Comparison of ENCODE assay signal across 18 cellular contexts in the genomic region with DNA sequence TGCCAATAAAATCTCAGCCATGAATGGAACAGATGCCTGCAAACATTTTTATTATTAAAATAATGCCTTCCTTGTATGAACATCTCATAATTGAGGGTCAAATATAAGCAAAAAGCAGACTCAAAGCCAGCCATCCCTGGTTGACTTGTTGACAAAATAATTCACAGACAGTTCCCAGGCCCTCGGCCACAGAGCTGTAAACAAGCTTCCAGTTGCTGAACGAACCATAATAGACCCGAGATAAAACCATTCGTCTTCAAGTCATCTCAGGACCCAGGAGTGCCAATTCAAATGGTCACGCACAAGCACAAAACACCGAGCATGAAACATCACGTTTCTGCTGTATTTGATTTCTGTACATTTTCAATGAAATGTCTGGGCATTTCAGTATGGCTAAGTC.
DNase-seq lines count a peak whose midpoint lies in the region; ATAC-seq, FAIRE-seq and TF ChIP-seq lines count a peak whose summit lies in the region.
"Had no signal": no experiment of that assay in that cellular context is flagged by ENCODE, and none has a peak within 500 bp of the region (broad histone marks: within the 10 kb centered on the region; RNA-seq: fewer than 3 reads in every experiment).

No MANE protein-coding gene starts in this region.

- ATAC-seq in K562 = no peak
- ATAC-seq in left lobe of liver = no peak
- no peak for ATAC-seq in psoas muscle
- ATAC-seq in HG03280 (IDR thresholded peaks at IDR 0.05; ENCODE audit: unreplicated experiment) = no peak
- no peak for ATAC-seq in left lung

- POLR2A ChIA-PET in K562 (lab: Yijun Ruan, JAX) = interaction anchor here (0.5 to 1.4 kb wide), 3 partner anchors 18 to 482 kb away, joined by 3 to 4 read pairs (median 4); no protein-coding TSS in a partner anchor

- no peak for TF ChIP-seq POLR2A in K562 (conservative IDR thresholded peaks at IDR 0.05)

- H3K79me2 ChIP-seq in K562 (ENCODE audit: control insufficient read depth, insufficient read depth, low read length) = no peaks in the 10 kb centered on the region

- TF ChIP-seq CTCF in K562 (IDR thresholded peaks at IDR 0.05 in 2 of 3, conservative IDR thresholded peaks at IDR 0.05 in 1 of 3; ENCODE audit: insufficient read depth in 2 of 3, low read depth in 1 of 3, low read length in 3 of 3) (no peak), psoas muscle (IDR thresholded peaks at IDR 0.05) (no peak), left lung (IDR thresholded peaks at IDR 0.05) (no peak)

- H3K4me2 ChIP-seq in K562 (ENCODE audit: insufficient read depth, low read length) = no peak overlapping the region
- H3K4me2 ChIP-seq: BLaER1 had no signal

- 0 out of 2 replicates have a peak overlapping the region, but pooled peaks have one; percentile 11 for H2AFZ ChIP-seq in K562 (ENCODE audit: low read depth, low read length)

- no peaks in the 10 kb centered on the region for H4K20me1 ChIP-seq in K562 (replicated peaks; ENCODE audit: control insufficient read depth, insufficient read depth, low read length)
- H4K20me1 ChIP-seq: BLaER1 had no signal

- DNase-seq in K562 (ENCODE audit: extremely low read depth in 1 of 4, low spot score in 3 of 4) (no peak), left lobe of liver (ENCODE audit: low spot score) (peak; percentile 11), psoas muscle (no peak), NCI-H2196 (lab: John Stamatoyannopoulos, UW; ENCODE audit: unreplicated experiment) (no peak), left lung (no peak), NCI-H524 treated with DMSO at 0.1 percent for 48 hours (lab: John Stamatoyannopoulos, UW) (no peak)
- DNase-seq: CD4-positive, alpha-beta memory T cell; DMS153; DMS79; GDM1 had no signal

- WGBS in K562 (ENCODE audit: insufficient coverage, low coverage, missing lambda C conversion rate) = 32% methylated on average over 7 of the region's 7 CpGs
- 53 to 68% (median 54%) methylated on average over 7 of the region's 7 CpGs for WGBS in psoas muscle, 3 donors

- no TSS peak for BruUV-seq in K562 (replicated peaks; lab: Mats Ljungman, UMichigan)

- FAIRE-seq in K562 (lab: Jason Lieb, UNC) = no peak
- FAIRE-seq: A204.1, GM12892, GM18507 had no signal

- intact Hi-C loops in K562 (cut with micrococcal nuclease) (no loop called here), psoas muscle (cut with DNase I) (loop anchor here in 1 of 2 donors (5.0 kb wide), 1 partner anchor 109 kb away; no protein-coding TSS in a partner anchor), left lung (cut with DNase I) (no loop called here)

- CTCF ChIA-PET in K562 (lab: Yijun Ruan, JAX; ENCODE audit: low intra/inter-chr PET ratio) = no interaction called here

- H3K9me3 ChIP-seq in K562 (replicated peaks; ENCODE audit: control insufficient read depth, insufficient read depth, low read depth, low read length) (no peaks in the 10 kb centered on the region), psoas muscle (no peaks in the 10 kb centered on the region), left lung (no peaks in the 10 kb centered on the region)
- H3K9me3 ChIP-seq: BLaER1, HAP-1 had no signal

- H3K9ac ChIP-seq in K562 (ENCODE audit: insufficient read depth in 1 of 2, low read depth in 2 of 2, low read length in 2 of 2) = no peak overlapping the region
- H3K9ac ChIP-seq: BLaER1, GM23248 had no signal

- no peaks in the 10 kb centered on the region for H3K27me3 ChIP-seq in K562 (ENCODE audit: control insufficient read depth in 2 of 2, insufficient read depth in 2 of 2, low read length in 2 of 2)
- H3K27me3 ChIP-seq in psoas muscle (ENCODE audit: insufficient read depth in 3 of 3, low read length in 2 of 3) = no peaks in the 10 kb centered on the region
- H3K27me3 ChIP-seq in left lung = no peaks in the 10 kb centered on the region
- H3K27me3 ChIP-seq: BLaER1 had no signal

- TF ChIP-seq RAD21 in K562 (CRISPR knock-in tag; conservative IDR thresholded peaks at IDR 0.05 in 1 of 2, IDR thresholded peaks at IDR 0.05 in 1 of 2) = no peak

- no peaks in the 10 kb centered on the region for H3K9me1 ChIP-seq in K562 (ENCODE audit: control insufficient read depth, insufficient read depth, low read length)

- H3K36me3 ChIP-seq in K562 (ENCODE audit: control insufficient read depth, insufficient read depth, low read length) = no peaks in the 10 kb centered on the region
- no peaks in the 10 kb centered on the region for H3K36me3 ChIP-seq in psoas muscle (ENCODE audit: insufficient read depth in 1 of 2, low read depth in 1 of 2)
- H3K36me3 ChIP-seq in left lung = no peaks in the 10 kb centered on the region
- H3K36me3 ChIP-seq: BLaER1, HAP-1 had no signal

- H3K27ac ChIP-seq in K562 (ENCODE audit: extremely low read depth, low read depth, low read length) (no peak overlapping the region), psoas muscle (peak overlapping the region; percentile 56), left lung (no peak overlapping the region)
- H3K27ac ChIP-seq: BLaER1, HL-60 had no signal

- no peak for TF ChIP-seq EP300 in K562 (IDR thresholded peaks at IDR 0.05; ENCODE audit: low read length)

- peaks cover 12 to 42% of the 10 kb centered on the region in 2 experiments for H3K4me1 ChIP-seq in K562 (replicated peaks in 1 of 2; ENCODE audit: control insufficient read depth in 2 of 2, insufficient read depth in 2 of 2, low read length in 2 of 2)
- peaks cover 36% of the 10 kb centered on the region for H3K4me1 ChIP-seq in psoas muscle
- H3K4me1 ChIP-seq in left lung = no peaks in the 10 kb centered on the region
- H3K4me1 ChIP-seq: BLaER1, HAP-1 had no signal

- H3K4me3 ChIP-seq in K562 (no peak overlapping the region), psoas muscle (no peak overlapping the region), left lung (no peak overlapping the region)
- H3K4me3 ChIP-seq: BLaER1, GM23248, HAP-1 had no signal

- in situ Hi-C loops in K562 (cut with MboI) = no loop called here

TF ChIP-seq in K562, 482 proteins besides CTCF, POLR2A, EP300 and RAD21:
- TF ChIP-seq FOSL1 (tag; conservative IDR thresholded peaks at IDR 0.05) (peak; percentile 35; the same call in 1 of the 2 replicates), JUND (IDR thresholded peaks at IDR 0.05; ENCODE audit: borderline replicate concordance, low read depth, low read length) (no peak), JUND (tag; IDR thresholded peaks at IDR 0.05; ENCODE audit: borderline replicate concordance, low read depth, low read length) (0 out of 3 replicates have a peak, but pooled peaks have one; percentile 1), HCFC1 (IDR thresholded peaks at IDR 0.05; ENCODE audit: low read depth, low read length) (no peak), ZKSCAN8 (CRISPR knock-in tag; IDR thresholded peaks at IDR 0.05) (no peak)
